12 cellular contexts compared by ENCODE assay signal in genomic region chr18:3665187-3665586, GRCh38.
A peak's percentile ranks its signal among the peaks of the same experiment; 100 is the strongest.
DNase-seq lines count a peak whose midpoint lies in the region; ATAC-seq and TF ChIP-seq lines count a peak whose summit lies in the region.
"Had no signal": no experiment of that assay in that cellular context is flagged by ENCODE, and none has a peak within 500 bp of the region (broad histone marks: within the 10 kb centered on the region; RNA-seq: fewer than 3 reads in every experiment).

No MANE protein-coding gene starts in this region.

- intact Hi-C loops in right lobe of liver (cut with DNase I), result loop anchor here (10.0 kb wide), 3 partner anchors 80 to 380 kb away; partner anchors contain the start of gene TGIF1 (in 1 of the 2)
- intact Hi-C loops in left cardiac atrium (cut with DNase I), result loop anchor here (2.0 to 10.0 kb wide), 5 partner anchors 70 to 223 kb away; partner anchors contain the start of gene TGIF1 (in 1 of the 2)

- no peak for TF ChIP-seq POLR2A in right lobe of liver (IDR thresholded peaks at IDR 0.05)

- H3K9ac ChIP-seq in Karpas-422 (ENCODE audit: low read length), result no peak overlapping the region

- peaks cover 3% of the 10 kb centered on the region; the same call in 1 of the 2 replicates for H3F3A ChIP-seq in GM23338 (replicated peaks; ENCODE audit: low read depth)

- no peak for ATAC-seq in GM23338
- ATAC-seq in activated T-helper 17 cell treated with anti-CD3 and anti-CD28 coated beads, Interleukin-2, amount 50 U/mL, for 72 hours (replicated peaks), result no peak
- no peak for ATAC-seq in right lobe of liver
- no peak for ATAC-seq in stimulated activated memory B cell treated with anti-CD40 and anti-IgM and Interleukin-4, amounts not matched to agents 10 μg/mL and 1 μg/mL and 100 μg/mL, for 72 hours
- no peak for ATAC-seq in GM18870 (IDR thresholded peaks at IDR 0.05; ENCODE audit: unreplicated experiment)
- ATAC-seq in left cardiac atrium, result no peak

- peaks cover 4% of the 10 kb centered on the region for H3K27me3 Mint-ChIP-seq in GM23338 (ENCODE audit: insufficient read depth, low read depth, poor library complexity)
- H3K27me3 Mint-ChIP-seq in activated T-helper 17 cell treated with anti-CD3 and anti-CD28 coated beads, Interleukin-2, amount 50 U/mL, for 72 hours, result no peaks in the 10 kb centered on the region
- H3K27me3 Mint-ChIP-seq in stimulated activated memory B cell treated with anti-CD40 and anti-IgM and Interleukin-4, amounts not matched to agents 10 μg/mL and 1 μg/mL and 100 μg/mL, for 72 hours, result no peaks in the 10 kb centered on the region
- H3K27me3 Mint-ChIP-seq: activated CD4-positive, alpha-beta memory T cell treated with anti-CD3 and anti-CD28 coated beads, Interleukin-2, amount 10 ng/mL, durations not matched to agents 7 days and 5 days had no signal

- no peak overlapping the region for H2AFZ ChIP-seq in GM23338
- no peak overlapping the region for H2AFZ ChIP-seq in Karpas-422 (ENCODE audit: low read length)

- DNase-seq in GM23338 (ENCODE audit: low spot score) (no peak), right lobe of liver (no peak), left cardiac atrium (no peak), Karpas-422 (no peak)
- DNase-seq: activated CD4-positive, alpha-beta memory T cell treated with anti-CD3 and anti-CD28 coated beads, Interleukin-2, amount 10 ng/mL, durations not matched to agents 7 days and 5 days; BE2C; cortex of kidney; stimulated activated CD4-positive, alpha-beta T cell treated with anti-CD3 and anti-CD28 coated beads, Interleukin-12 subunit alpha, Interleukin-12 subunit beta, amount 100 ng/mL, for 4 hours had no signal

- no peaks in the 10 kb centered on the region for H3K9me3 ChIP-seq in right lobe of liver
- H3K9me3 ChIP-seq in Karpas-422 (ENCODE audit: low read length), result no peaks in the 10 kb centered on the region
- H3K9me3 ChIP-seq: adrenal gland, BE2C had no signal

- peak overlapping the region; percentile 76 for H3K27ac ChIP-seq in GM23338 (ENCODE audit: low read depth)
- H3K27ac ChIP-seq in right lobe of liver, result peak overlapping the region in 2 of 3 donors; percentile 56 to 82
- H3K27ac ChIP-seq in Karpas-422 (ENCODE audit: low read length), result no peak overlapping the region

- peaks cover 16% of the 10 kb centered on the region; the same call in 2 of the 3 replicates for H3K9me3 Mint-ChIP-seq in GM23338
- no peaks in the 10 kb centered on the region for H3K9me3 Mint-ChIP-seq in activated T-helper 17 cell treated with anti-CD3 and anti-CD28 coated beads, Interleukin-2, amount 50 U/mL, for 72 hours
- no peaks in the 10 kb centered on the region for H3K9me3 Mint-ChIP-seq in stimulated activated memory B cell treated with anti-CD40 and anti-IgM and Interleukin-4, amounts not matched to agents 10 μg/mL and 1 μg/mL and 100 μg/mL, for 72 hours
- H3K9me3 Mint-ChIP-seq: activated CD4-positive, alpha-beta memory T cell treated with anti-CD3 and anti-CD28 coated beads, Interleukin-2, amount 10 ng/mL, durations not matched to agents 7 days and 5 days had no signal

- peaks cover 14% of the 10 kb centered on the region for H3K4me1 ChIP-seq in GM23338 (ENCODE audit: insufficient read depth)
- peaks cover 0 to 27% (median 0%) of the 10 kb centered on the region in 4 donors for H3K4me1 ChIP-seq in right lobe of liver
- H3K4me1 ChIP-seq in Karpas-422 (ENCODE audit: low read length), result peaks cover 5% of the 10 kb centered on the region; the same call in 1 of the 2 replicates
- H3K4me1 ChIP-seq: BE2C had no signal

- peaks cover 29% of the 10 kb centered on the region for H3K4me1 Mint-ChIP-seq in GM23338
- H3K4me1 Mint-ChIP-seq in activated T-helper 17 cell treated with anti-CD3 and anti-CD28 coated beads, Interleukin-2, amount 50 U/mL, for 72 hours, result peaks cover 14% of the 10 kb centered on the region
- H3K4me1 Mint-ChIP-seq in stimulated activated memory B cell treated with anti-CD40 and anti-IgM and Interleukin-4, amounts not matched to agents 10 μg/mL and 1 μg/mL and 100 μg/mL, for 72 hours, result peaks cover 28% of the 10 kb centered on the region

- 75% methylated on average over 3 of the region's 3 CpGs for WGBS in right lobe of liver (ENCODE audit: insufficient coverage, low coverage, low lambda C conversion rate, missing lambda C conversion rate)

- H3K9me2 ChIP-seq in GM23338 (ENCODE audit: insufficient read depth) (no peaks in the 10 kb centered on the region), Karpas-422 (replicated peaks; ENCODE audit: insufficient read depth, low read length) (no peaks in the 10 kb centered on the region)

- H3K4me3 ChIP-seq in GM23338, result no peak overlapping the region
- no peak overlapping the region for H3K4me3 ChIP-seq in right lobe of liver
- H3K4me3 ChIP-seq in Karpas-422 (ENCODE audit: low read length), result no peak overlapping the region

- TF ChIP-seq CTCF in GM23338 (conservative IDR thresholded peaks at IDR 0.05; ENCODE audit: low read depth in 2 of 2), result no peak
- no peak for TF ChIP-seq CTCF in right lobe of liver (IDR thresholded peaks at IDR 0.05)

- H3K79me2 ChIP-seq in GM23338 (replicated peaks; ENCODE audit: insufficient read depth) (no peaks in the 10 kb centered on the region), Karpas-422 (ENCODE audit: low read length) (no peaks in the 10 kb centered on the region)

- H4K20me1 ChIP-seq in GM23338 (replicated peaks; ENCODE audit: insufficient read depth) (no peaks in the 10 kb centered on the region), Karpas-422 (ENCODE audit: insufficient read depth, low read depth, low read length) (no peaks in the 10 kb centered on the region)

- no peak overlapping the region for H3K4me3 Mint-ChIP-seq in GM23338
- H3K4me3 Mint-ChIP-seq in activated T-helper 17 cell treated with anti-CD3 and anti-CD28 coated beads, Interleukin-2, amount 50 U/mL, for 72 hours, result peak overlapping the region; percentile 13
- H3K4me3 Mint-ChIP-seq in stimulated activated memory B cell treated with anti-CD40 and anti-IgM and Interleukin-4, amounts not matched to agents 10 μg/mL and 1 μg/mL and 100 μg/mL, for 72 hours, result no peak overlapping the region
- H3K4me3 Mint-ChIP-seq: activated CD4-positive, alpha-beta memory T cell treated with anti-CD3 and anti-CD28 coated beads, Interleukin-2, amount 10 ng/mL, durations not matched to agents 7 days and 5 days had no signal

- no peaks in the 10 kb centered on the region for H3K36me3 ChIP-seq in GM23338 (ENCODE audit: insufficient read depth)
- H3K36me3 ChIP-seq in right lobe of liver, result no peaks in the 10 kb centered on the region
- no peaks in the 10 kb centered on the region for H3K36me3 ChIP-seq in Karpas-422 (ENCODE audit: insufficient read depth, low read length)
- H3K36me3 ChIP-seq: adrenal gland, BE2C had no signal

- H3K27ac Mint-ChIP-seq in GM23338, result no peak overlapping the region
- no peak overlapping the region for H3K27ac Mint-ChIP-seq in activated T-helper 17 cell treated with anti-CD3 and anti-CD28 coated beads, Interleukin-2, amount 50 U/mL, for 72 hours
- peak overlapping the region; percentile 55 for H3K27ac Mint-ChIP-seq in stimulated activated memory B cell treated with anti-CD40 and anti-IgM and Interleukin-4, amounts not matched to agents 10 μg/mL and 1 μg/mL and 100 μg/mL, for 72 hours
- H3K27ac Mint-ChIP-seq: activated CD4-positive, alpha-beta memory T cell treated with anti-CD3 and anti-CD28 coated beads, Interleukin-2, amount 10 ng/mL, durations not matched to agents 7 days and 5 days had no signal

- H3K36me3 Mint-ChIP-seq in GM23338 (ENCODE audit: low read depth), result peaks cover 31% of the 10 kb centered on the region; the same call in 2 of the 3 replicates
- H3K36me3 Mint-ChIP-seq in activated T-helper 17 cell treated with anti-CD3 and anti-CD28 coated beads, Interleukin-2, amount 50 U/mL, for 72 hours (ENCODE audit: low read depth), result no peaks in the 10 kb centered on the region
- H3K36me3 Mint-ChIP-seq in stimulated activated memory B cell treated with anti-CD40 and anti-IgM and Interleukin-4, amounts not matched to agents 10 μg/mL and 1 μg/mL and 100 μg/mL, for 72 hours, result no peaks in the 10 kb centered on the region

- H3K27me3 ChIP-seq in GM23338 (ENCODE audit: insufficient read depth) (no peaks in the 10 kb centered on the region), right lobe of liver (no peaks in the 10 kb centered on the region), Karpas-422 (ENCODE audit: low read length) (no peaks in the 10 kb centered on the region)
- H3K27me3 ChIP-seq: adrenal gland, BE2C had no signal

- peak overlapping the region; percentile 40 for H3K4me2 ChIP-seq in GM23338
- H3K4me2 ChIP-seq in Karpas-422 (ENCODE audit: low read depth, low read length, poor library complexity, severe bottlenecking), result no peak overlapping the region

TF ChIP-seq in GM23338, 12 proteins besides CTCF, POLR2A, EP300 and RAD21 (continues in another document):
- no peak for TF ChIP-seq EZH2 (IDR thresholded peaks at IDR 0.05; ENCODE audit: low read depth, unreplicated experiment)
- TF ChIP-seq ETS1 (IDR thresholded peaks at IDR 0.05), result no peak
